ENCODE assay signal across 8 cellular contexts in the genomic region with DNA sequence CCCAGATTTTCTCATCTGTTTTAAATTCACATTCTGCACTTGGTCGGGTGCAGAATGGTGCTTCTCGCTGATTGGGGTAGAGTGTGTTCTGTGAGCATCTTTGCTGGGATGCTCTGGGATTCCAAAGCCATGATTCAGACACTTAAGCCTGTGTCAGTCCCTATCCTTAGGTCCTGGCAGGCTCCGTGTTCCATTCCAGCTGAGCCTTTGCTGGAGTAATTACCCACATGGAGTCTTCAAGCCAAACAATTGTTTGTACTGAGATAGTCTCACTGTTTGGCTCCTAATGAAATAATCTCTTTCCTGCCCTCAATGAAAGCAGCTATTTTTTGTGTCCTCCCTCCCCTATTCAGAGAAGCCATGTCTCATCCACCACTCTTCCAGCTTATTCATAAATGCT. TPM values are rescaled to one million over a fixed set of nuclear protein-coding genes. Genes with fewer than 3 reads are reported as not detected.
DNase-seq lines count a peak whose midpoint lies in the region; ATAC-seq and TF ChIP-seq lines count a peak whose summit lies in the region.

No MANE protein-coding gene starts in this region.

- intact Hi-C loops in dorsolateral prefrontal cortex (cut with DNase I), result no loop called here
- intact Hi-C loops in natural killer cell (cut with micrococcal nuclease), result loop anchor here (5.0 kb wide), 1 partner anchor 75 kb away; the partner anchor contains the start of gene COL9A2
- intact Hi-C loops in posterior vena cava (cut with DNase I), result no loop called here

- H3K9me3 Mint-ChIP-seq in CD8-positive, alpha-beta memory T cell, result no peaks in the 10 kb centered on the region
- no peaks in the 10 kb centered on the region for H3K9me3 Mint-ChIP-seq in natural killer cell

- H3K27me3 ChIP-seq in CD8-positive, alpha-beta memory T cell (ENCODE audit: insufficient read depth, low read length, poor library complexity, severe bottlenecking), result no peaks in the 10 kb centered on the region
- H3K27me3 ChIP-seq in dorsolateral prefrontal cortex, result no peaks in the 10 kb centered on the region

- H3K27ac ChIP-seq in CD8-positive, alpha-beta memory T cell (ENCODE audit: low read depth, low read length), result no peak overlapping the region
- peak overlapping the region in 58 of 59 donors; percentile 1 to 92 (median 78) for H3K27ac ChIP-seq in dorsolateral prefrontal cortex

- H3K4me1 Mint-ChIP-seq in CD8-positive, alpha-beta memory T cell, result peaks cover 85 to 96% (median 93%) of the 10 kb centered on the region in 3 donors
- H3K4me1 Mint-ChIP-seq in natural killer cell, result peaks cover 77 to 87% of the 10 kb centered on the region in 2 donors

- peaks cover 95% of the 10 kb centered on the region for H3K4me1 ChIP-seq in CD8-positive, alpha-beta memory T cell (ENCODE audit: insufficient read depth, low read length)

- peak overlapping the region; percentile 95 to 98 (median 98) for H3K27ac Mint-ChIP-seq in CD8-positive, alpha-beta memory T cell
- peak overlapping the region; percentile 93 to 98 for H3K27ac Mint-ChIP-seq in natural killer cell

- peaks cover 4% of the 10 kb centered on the region for H3K36me3 ChIP-seq in CD8-positive, alpha-beta memory T cell (ENCODE audit: insufficient read depth, low read length)

- CTCF ChIA-PET in CD8-positive, alpha-beta memory T cell (lab: Charles Lee), result interaction anchor here (1.4 to 1.8 kb wide), 2 partner anchors 9 to 10 kb away, joined by 4 read pairs; no protein-coding TSS in a partner anchor

- no peak for TF ChIP-seq CTCF in dorsolateral prefrontal cortex (IDR thresholded peaks at IDR 0.05 in 54 of 56, conservative IDR thresholded peaks at IDR 0.05 in 2 of 56; ENCODE audit: low read depth in 1 of 56, partially characterized antibody in 56 of 56)
- TF ChIP-seq CTCF in natural killer cell (IDR thresholded peaks at IDR 0.05), result no peak

- no peaks in the 10 kb centered on the region for H3K9me3 ChIP-seq in CD8-positive, alpha-beta memory T cell (ENCODE audit: low read length)

- no peak for DNase-seq in CD8-positive, alpha-beta memory T cell
- DNase-seq in NCI-H2227 (lab: John Stamatoyannopoulos, UW; ENCODE audit: unreplicated experiment) (peak; percentile 77), dorsolateral prefrontal cortex (peak in 3 of 10 donors; percentile 46 to 56 (median 54)), natural killer cell (no peak), HuH-7.5 (ENCODE audit: low spot score) (no peak), inferior parietal cortex (ENCODE audit: extremely low spot score) (no peak), NCI-H1105 (lab: John Stamatoyannopoulos, UW) (no peak), posterior vena cava (ENCODE audit: low spot score) (no peak)

- POLR2A ChIA-PET in CD8-positive, alpha-beta memory T cell (lab: Charles Lee), result interaction anchor here (1.1 kb wide), 1 partner anchor 11 kb away, joined by 5 read pairs; no protein-coding TSS in a partner anchor

- peak overlapping the region; percentile 53 for H3K4me3 ChIP-seq in CD8-positive, alpha-beta memory T cell (ENCODE audit: low read length)
- peak overlapping the region in 3 of 59 donors; percentile 5 to 20 (median 7) for H3K4me3 ChIP-seq in dorsolateral prefrontal cortex

- no peak for ATAC-seq in natural killer cell

- H3K4me3 Mint-ChIP-seq in CD8-positive, alpha-beta memory T cell, result peak overlapping the region; percentile 44 to 92 (median 72)
- no peak overlapping the region for H3K4me3 Mint-ChIP-seq in natural killer cell

- peaks cover 9 to 33% (median 9%) of the 10 kb centered on the region in 3 donors for H3K36me3 Mint-ChIP-seq in CD8-positive, alpha-beta memory T cell
- H3K36me3 Mint-ChIP-seq in natural killer cell, result no peaks in the 10 kb centered on the region

- no peaks in the 10 kb centered on the region for H3K27me3 Mint-ChIP-seq in CD8-positive, alpha-beta memory T cell
- H3K27me3 Mint-ChIP-seq in natural killer cell (ENCODE audit: low read depth in 2 of 2), result no peaks in the 10 kb centered on the region

RNA-seq across cellular contexts. Expression of gene SMAP2, which starts 18.7 kb away (rescaled TPM):
- 100 to 1,000 TPM; 144 to 146 TPM for total RNA-seq in CD8-positive, alpha-beta memory T cell
- 340 TPM for polyA plus RNA-seq in CD8-positive, alpha-beta memory T cell
- total RNA-seq in dorsolateral prefrontal cortex (100 to 1,000 TPM in 80 of 120 experiments, 10 to 100 TPM in 40; 58.5 to 148 (median 109) TPM), natural killer cell (100 to 1,000 TPM in 2 of 3 donors, 10 to 100 TPM in 1; 95.0 to 136 (median 127) TPM), posterior vena cava (10 to 100 TPM; 26.0 to 44.8 TPM)

RNA-seq across cellular contexts. Expression of gene ZFP69B, which starts 58.1 kb away (rescaled TPM):
- 1 to 10 TPM; 5.6 to 5.9 TPM for total RNA-seq in CD8-positive, alpha-beta memory T cell
- polyA plus RNA-seq in CD8-positive, alpha-beta memory T cell, result 2.3 TPM
- total RNA-seq in dorsolateral prefrontal cortex (10 to 100 TPM in 94 of 120 experiments, 1 to 10 TPM in 26; 5.1 to 18.3 (median 12.0) TPM), natural killer cell (1 to 10 TPM; 2.2 to 2.4 (median 2.3) TPM), posterior vena cava (1 to 10 TPM; 1.6 to 2.6 TPM)
